ENCODE assay signal across 11 cellular contexts in genomic region chr9:108886608-108887271, GRCh38. TPM values are rescaled to one million over a fixed set of nuclear protein-coding genes. Genes with fewer than 3 reads are reported as not detected.
DNase-seq lines count a peak whose midpoint lies in the region; ATAC-seq and TF ChIP-seq lines count a peak whose summit lies in the region.
"Not testable (repeated sequence)": the region's sequence is repeated elsewhere in the genome, so short reads cannot be mapped to it uniquely, and the experiment has no call there.
"Had no signal": no experiment of that assay in that cellular context is flagged by ENCODE, and none has a peak within 500 bp of the region (broad histone marks: within the 10 kb centered on the region; RNA-seq: fewer than 3 reads in every experiment).

No MANE protein-coding gene starts in this region.

- POLR2A ChIA-PET in WTC11 (lab: Charles Lee) = not testable (repeated sequence)

- not testable (repeated sequence) for H3K4me1 Mint-ChIP-seq in WTC11, nephron

- CTCF ChIA-PET in WTC11 (lab: Charles Lee) = not testable (repeated sequence)

- H3K4me1 ChIP-seq in body of pancreas = peaks cover 26% of the 10 kb centered on the region
- H3K4me1 ChIP-seq in hepatocyte (ENCODE audit: insufficient read depth) = peaks cover 22% of the 10 kb centered on the region

- not testable (repeated sequence) for H3K27me3 ChIP-seq in body of pancreas, hepatocyte

- not testable (repeated sequence) for H3K36me3 ChIP-seq in body of pancreas (replicated peaks in 1 of 2; ENCODE audit: insufficient read depth in 1 of 2, low read depth in 2 of 2); hepatocyte (replicated peaks; ENCODE audit: insufficient read depth, low read depth)

- TF ChIP-seq POLR2A in body of pancreas (IDR thresholded peaks at IDR 0.05) = not testable (repeated sequence)

- H3K27me3 Mint-ChIP-seq in WTC11 (ENCODE audit: low read depth); nephron (ENCODE audit: low read depth): not testable (repeated sequence)

- not testable (repeated sequence) for ATAC-seq in WTC11; activated naive CD4-positive, alpha-beta T cell treated with anti-CD3 and anti-CD28 coated beads, Interleukin-2, amount 50 U/mL, for 72 hours
- peak; percentile 52 for ATAC-seq in body of pancreas

- not testable (repeated sequence) for H3K4me3 ChIP-seq in LNCaP clone FGC (ENCODE audit: low read depth, low read length); body of pancreas; hepatocyte

- not testable (repeated sequence) for H3K4me2 ChIP-seq in hepatocyte

- not testable (repeated sequence) for TF ChIP-seq CTCF in LNCaP clone FGC (IDR thresholded peaks at IDR 0.05; ENCODE audit: control insufficient read depth, extremely low read depth, insufficient read depth); WTC11 (IDR thresholded peaks at IDR 0.05); body of pancreas (IDR thresholded peaks at IDR 0.05); hepatocyte (IDR thresholded peaks at IDR 0.05; ENCODE audit: poor library complexity); nephron (IDR thresholded peaks at IDR 0.05; ENCODE audit: unreplicated experiment in 3 of 3)

- not testable (repeated sequence) for H3K9me3 Mint-ChIP-seq in WTC11; activated naive CD4-positive, alpha-beta T cell treated with anti-CD3 and anti-CD28 coated beads, Interleukin-2, amount 50 U/mL, for 72 hours; nephron

- not testable (repeated sequence) for H3K79me2 ChIP-seq in hepatocyte

- H2AFZ ChIP-seq in hepatocyte = not testable (repeated sequence)

- not testable (repeated sequence) for H4K20me1 ChIP-seq in hepatocyte (ENCODE audit: insufficient read depth, poor library complexity, severe bottlenecking)

- not testable (repeated sequence) for H3K9me3 ChIP-seq in body of pancreas; hepatocyte (ENCODE audit: low read depth)

- intact Hi-C loops in body of pancreas (cut with DNase I) = not testable (repeated sequence)

- H3K36me3 Mint-ChIP-seq in WTC11 (peaks cover 28% of the 10 kb centered on the region), nephron (ENCODE audit: low read depth) (peaks cover 69% of the 10 kb centered on the region)
- peaks cover 16 to 18% of the 10 kb centered on the region in 2 donors for H3K36me3 Mint-ChIP-seq in activated naive CD4-positive, alpha-beta T cell treated with anti-CD3 and anti-CD28 coated beads, Interleukin-2, amount 50 U/mL, for 72 hours

- H3K9me2 ChIP-seq in hepatocyte (replicated peaks; ENCODE audit: insufficient read depth) = not testable (repeated sequence)

- peak overlapping the region; percentile 72 to 89 (median 76) for H3K27ac ChIP-seq in body of pancreas
- peak overlapping the region; percentile 84 for H3K27ac ChIP-seq in hepatocyte

- H3K4me3 Mint-ChIP-seq in WTC11, nephron: not testable (repeated sequence)

- 62 to 66% methylated on average over 3 of the region's 3 CpGs for WGBS in body of pancreas, 2 donors
- WGBS in hepatocyte (ENCODE audit: low lambda C conversion rate, missing lambda C conversion rate) = 91% methylated on average over 3 of the region's 3 CpGs

- DNase-seq in LNCaP clone FGC (ENCODE audit: low read depth) = peak; percentile 78
- DNase-seq in NCI-H446 treated with DMSO at 0.1 percent for 48 hours (lab: John Stamatoyannopoulos, UW) = peak; percentile 53
- DNase-seq in WTC11 (ENCODE audit: low spot score); activated naive CD4-positive, alpha-beta T cell treated with anti-CD3 and anti-CD28 coated beads, Interleukin-2, amount 50 U/mL, for 72 hours (ENCODE audit: low spot score in 2 of 2); hepatocyte (ENCODE audit: low spot score): not testable (repeated sequence)
- peak in 3 of 4 donors; percentile 12 to 46 (median 31) for DNase-seq in body of pancreas

- H3K27ac Mint-ChIP-seq in WTC11 (0 out of 2 replicates have a peak overlapping the region, but pooled peaks have one; percentile 1), nephron (peak overlapping the region; percentile 44 to 63 (median 58))
- peak overlapping the region; percentile 84 to 88 for H3K27ac Mint-ChIP-seq in activated naive CD4-positive, alpha-beta T cell treated with anti-CD3 and anti-CD28 coated beads, Interleukin-2, amount 50 U/mL, for 72 hours

RNA-seq across cellular contexts. Expression of gene ACTL7A, which starts 24.7 kb away (rescaled TPM):
- not detected in 3 replicates for total RNA-seq in WTC11 (2021)
- not detected for total RNA-seq in activated naive CD4-positive, alpha-beta T cell treated with anti-CD3 and anti-CD28 coated beads, Interleukin-2, amount 50 U/mL, for 72 hours
- total RNA-seq in body of pancreas = not detected
- not detected in 2 replicates for total RNA-seq in hepatocyte
- polyA plus RNA-seq in hepatocyte = not detected in 2 replicates
- total RNA-seq: CD8-positive, alpha-beta memory T cell; Daoy; GM23338; IMR-90 had no signal
- polyA plus RNA-seq: CD8-positive, alpha-beta memory T cell; GM23338; IMR-90 had no signal

RNA-seq across cellular contexts. Expression of gene ACTL7B, which starts 31.0 kb away (rescaled TPM):
- total RNA-seq in WTC11 (2021) (not detected in 3 replicates), body of pancreas (under 1 TPM in 1 of 2 donors, not detected in 1; 0.26 TPM), hepatocyte (not detected in 2 replicates)
- under 1 TPM in 1 of 2 donors, not detected in 1; 0.18 TPM for total RNA-seq in activated naive CD4-positive, alpha-beta T cell treated with anti-CD3 and anti-CD28 coated beads, Interleukin-2, amount 50 U/mL, for 72 hours
- polyA plus RNA-seq in hepatocyte = not detected in 2 replicates
- total RNA-seq: CD8-positive, alpha-beta memory T cell; Daoy; GM23338; IMR-90 had no signal
- polyA plus RNA-seq: CD8-positive, alpha-beta memory T cell; GM23338; IMR-90 had no signal

RNA-seq across cellular contexts. Expression of gene ELP1, which starts 47.2 kb away (rescaled TPM):
- total RNA-seq in WTC11 (2021) (27.9 to 30.5 TPM (median 29.0 TPM) in 3 replicates), body of pancreas (10 to 100 TPM; 14.5 to 18.2 TPM), hepatocyte (49.7 and 68.6 TPM in 2 replicates)
- total RNA-seq in activated naive CD4-positive, alpha-beta T cell treated with anti-CD3 and anti-CD28 coated beads, Interleukin-2, amount 50 U/mL, for 72 hours = 10 to 100 TPM; 22.0 to 32.4 TPM
- polyA plus RNA-seq in hepatocyte = 20.9 and 34.8 TPM in 2 replicates

RNA-seq across cellular contexts. Expression of gene ABITRAM, which starts 47.5 kb away (rescaled TPM):
- total RNA-seq in WTC11 (2021) (4.6 to 6.5 TPM (median 6.0 TPM) in 3 replicates), body of pancreas (1 to 10 TPM; 6.0 to 6.3 TPM), hepatocyte (13.7 and 16.4 TPM in 2 replicates)
- total RNA-seq in activated naive CD4-positive, alpha-beta T cell treated with anti-CD3 and anti-CD28 coated beads, Interleukin-2, amount 50 U/mL, for 72 hours = 10 to 100 TPM; 10.0 to 17.3 TPM
- 19.7 and 24.4 TPM in 2 replicates for polyA plus RNA-seq in hepatocyte

Comparison
In these comparisons a context has a peak if more than half of its experiments do, and no peak if none do; other contexts are left out.
1. H3K27ac Mint-ChIP-seq: peak in every context shown above with its lines; median percentile 86 in activated naive CD4-positive, alpha-beta T cell treated with anti-CD3 and anti-CD28 coated beads, Interleukin-2, amount 50 U/mL, for 72 hours; 58 in nephron; 1 in WTC11.